Comparison of ENCODE assay signal across 15 cellular contexts in genomic region chr4:25299476-25300203, GRCh38. TPM values are rescaled to one million over a fixed set of nuclear protein-coding genes. Genes with fewer than 3 reads are reported as not detected.
DNase-seq lines count a peak whose midpoint lies in the region; ATAC-seq, FAIRE-seq and TF ChIP-seq lines count a peak whose summit lies in the region.
"Had no signal": no experiment of that assay in that cellular context is flagged by ENCODE, and none has a peak within 500 bp of the region (broad histone marks: within the 10 kb centered on the region; RNA-seq: fewer than 3 reads in every experiment).

No MANE protein-coding gene starts in this region.

- H3K4me3 ChIP-seq in HCT116 (replicated peaks in 1 of 2; ENCODE audit: low read depth in 1 of 2, low read length in 2 of 2), result no peak overlapping the region
- H3K4me3 ChIP-seq in small intestine (ENCODE audit: low read depth in 1 of 2, low read length in 2 of 2), result no peak overlapping the region
- H3K4me3 ChIP-seq in ovary, result no peak overlapping the region
- peak overlapping the region in 1 of 2 donors; percentile 15 for H3K4me3 ChIP-seq in vagina
- H3K4me3 ChIP-seq: adrenal gland, sigmoid colon had no signal

- H3K4me2 ChIP-seq in HCT116 (ENCODE audit: low read length), result peak overlapping the region; percentile 33

- FAIRE-seq in small intestine (lab: Jason Lieb, UNC), result no peak
- FAIRE-seq: HTR-8/SVneo had no signal

- RAD21 ChIA-PET in HCT116 (lab: Charles Lee; ENCODE audit: low non-redundant PET in 1 of 2, low total read pairs in 2 of 2, uncharacterized antibody in 2 of 2, unreplicated experiment in 2 of 2), result no interaction called here

- no peak for TF ChIP-seq EP300 in ovary (IDR thresholded peaks at IDR 0.05)

- H3K9ac ChIP-seq in HCT116 (ENCODE audit: low read length), result no peak overlapping the region

- TF ChIP-seq CTCF in HCT116 (IDR thresholded peaks at IDR 0.05 in 2 of 3, conservative IDR thresholded peaks at IDR 0.05 in 1 of 3; ENCODE audit: borderline replicate concordance in 1 of 3, insufficient read depth in 1 of 3, low read depth in 2 of 3, low read length in 2 of 3), result peak in 1 of 3 experiments; percentile 22; a peak in 1 of 6 replicates
- no peak for TF ChIP-seq CTCF in ovary (IDR thresholded peaks at IDR 0.05)
- TF ChIP-seq CTCF in vagina (IDR thresholded peaks at IDR 0.05), result no peak

- H3K27ac ChIP-seq in HCT116 (ENCODE audit: low read depth, low read length), result no peak overlapping the region
- H3K27ac ChIP-seq in small intestine (ENCODE audit: low read depth in 1 of 2, low read length in 1 of 2), result no peak overlapping the region
- no peak overlapping the region for H3K27ac ChIP-seq in ovary
- H3K27ac ChIP-seq in vagina, result no peak overlapping the region
- H3K27ac ChIP-seq: adrenal gland, sigmoid colon had no signal

- peak overlapping the region; percentile 8 for H2AFZ ChIP-seq in HCT116 (ENCODE audit: low read depth, low read length, poor library complexity, severe bottlenecking)

- H3K4me1 ChIP-seq in HCT116 (ENCODE audit: control insufficient read depth in 1 of 2, insufficient read depth in 2 of 2, low read length in 2 of 2), result peaks cover 9 to 12% of the 10 kb centered on the region in 2 experiments; a peak in 3 of 4 replicates
- no peaks in the 10 kb centered on the region for H3K4me1 ChIP-seq in small intestine (ENCODE audit: control insufficient read depth in 2 of 2, insufficient read depth in 1 of 2, low read depth in 1 of 2, low read length in 1 of 2)
- H3K4me1 ChIP-seq in ovary (ENCODE audit: insufficient read depth), result no peaks in the 10 kb centered on the region
- no peaks in the 10 kb centered on the region for H3K4me1 ChIP-seq in vagina
- H3K4me1 ChIP-seq: adrenal gland, sigmoid colon had no signal

- TF ChIP-seq RAD21 in HCT116 (IDR thresholded peaks at IDR 0.05; ENCODE audit: low read depth), result peak; percentile 38

- 11 to 38% (median 23%) methylated on average over 10 of the region's 10 CpGs for WGBS in small intestine, 3 donors
- 44 to 54% (median 48%) methylated on average over 10 of the region's 10 CpGs for WGBS in ovary, 3 donors

- no peaks in the 10 kb centered on the region for H3K9me2 ChIP-seq in HCT116 (ENCODE audit: insufficient read depth)

- H3K79me2 ChIP-seq in HCT116 (ENCODE audit: insufficient read depth, low read length), result no peaks in the 10 kb centered on the region

- no peak for DNase-seq in HCT116 (ENCODE audit: low read depth, low spot score)
- DNase-seq in NCI-H748 treated with DMSO at 0.1 percent for 48 hours (lab: John Stamatoyannopoulos, UW), result peak; percentile 13
- peak; percentile 39 for DNase-seq in iPS-NIHi11 (ENCODE audit: low spot score)
- peak; percentile 66 for DNase-seq in small intestine
- DNase-seq in ovary, result no peak
- DNase-seq in vagina (ENCODE audit: extremely low spot score in 2 of 2), result no peak
- no peak for DNase-seq in cerebellar cortex (ENCODE audit: low spot score)
- DNase-seq in mesenteric fat pad (ENCODE audit: low spot score), result no peak
- DNase-seq: activated CD4-positive, CD25-positive, alpha-beta regulatory T cell treated with anti-CD3 and anti-CD28 coated beads, Interleukin-2, amount 50 U/mL, for 72 hours; adrenal gland; cortex of kidney; immature natural killer cell; NCI-H1105 treated with DMSO at 0.1 percent for 48 hours; sigmoid colon had no signal

- H4K20me1 ChIP-seq in HCT116 (ENCODE audit: insufficient read depth), result no peaks in the 10 kb centered on the region

- intact Hi-C loops in HCT116 (cut with micrococcal nuclease) (no loop called here), ovary (cut with DNase I) (no loop called here), vagina (cut with DNase I) (no loop called here)

- ATAC-seq in HCT116, result peak; percentile 87

- H3K27me3 ChIP-seq in HCT116 (ENCODE audit: insufficient read depth, low read length) (no peaks in the 10 kb centered on the region), small intestine (ENCODE audit: control insufficient read depth in 2 of 2, insufficient read depth in 2 of 2, low read length in 2 of 2) (peaks cover 0 to 2% of the 10 kb centered on the region in 2 donors), ovary (no peaks in the 10 kb centered on the region), vagina (no peaks in the 10 kb centered on the region)
- H3K27me3 ChIP-seq: sigmoid colon had no signal

- CTCF ChIA-PET in HCT116 (lab: Charles Lee), result interaction anchor here (3.9 kb wide), 1 partner anchor 13 kb away, joined by 30 read pairs; the partner anchor contains the start of gene ZCCHC4

- BruUV-seq in HCT116 (replicated peaks; lab: Mats Ljungman, UMichigan), result no TSS peak

- no peaks in the 10 kb centered on the region for H3K9me3 ChIP-seq in HCT116 (ENCODE audit: control insufficient read depth in 1 of 2, insufficient read depth in 1 of 2, low read depth in 1 of 2, low read length in 2 of 2)
- no peaks in the 10 kb centered on the region for H3K9me3 ChIP-seq in small intestine (ENCODE audit: control insufficient read depth, low read depth)
- no peaks in the 10 kb centered on the region for H3K9me3 ChIP-seq in ovary
- no peaks in the 10 kb centered on the region for H3K9me3 ChIP-seq in vagina
- H3K9me3 ChIP-seq: adrenal gland, sigmoid colon had no signal

- TF ChIP-seq POLR2A in HCT116 (IDR thresholded peaks at IDR 0.05; ENCODE audit: borderline replicate concordance, extremely low read depth, insufficient read depth, insufficient read length) (no peak), ovary (IDR thresholded peaks at IDR 0.05) (no peak), vagina (IDR thresholded peaks at IDR 0.05) (no peak)

- H3K36me3 ChIP-seq in HCT116 (ENCODE audit: control insufficient read depth in 1 of 2, insufficient read depth in 2 of 2, low read length in 2 of 2), result no peaks in the 10 kb centered on the region
- H3K36me3 ChIP-seq in small intestine (ENCODE audit: control insufficient read depth in 2 of 2, insufficient read depth in 2 of 2, low read length in 2 of 2), result no peaks in the 10 kb centered on the region
- H3K36me3 ChIP-seq in ovary, result no peaks in the 10 kb centered on the region
- H3K36me3 ChIP-seq in vagina, result no peaks in the 10 kb centered on the region
- H3K36me3 ChIP-seq: adrenal gland, sigmoid colon had no signal

- POLR2A ChIA-PET in HCT116 (lab: Charles Lee), result no interaction called here

TF ChIP-seq in HCT116, 20 proteins besides CTCF, POLR2A, EP300 and RAD21 (continues in another document):
- TF ChIP-seq CBX3 (IDR thresholded peaks at IDR 0.05; ENCODE audit: low read depth) (no peak), SIN3A (IDR thresholded peaks at IDR 0.05; ENCODE audit: low read depth) (peak; percentile 17; the same call in 1 of the 2 replicates), ELF1 (IDR thresholded peaks at IDR 0.05; ENCODE audit: borderline replicate concordance, low read depth) (no peak), SRF (IDR thresholded peaks at IDR 0.05; ENCODE audit: low read depth) (no peak), REST (IDR thresholded peaks at IDR 0.05; ENCODE audit: low read depth) (no peak), EZH2 (IDR thresholded peaks at IDR 0.05) (no peak), ZNF274 (IDR thresholded peaks at IDR 0.05; ENCODE audit: low read depth, low read length) (no peak), JUND (IDR thresholded peaks at IDR 0.05) (peak; percentile 27; the same call in 1 of the 2 replicates), ZBTB33 (IDR thresholded peaks at IDR 0.05; ENCODE audit: extremely low read depth, insufficient replicate concordance, low read length) (no peak), EZH2phosphoT487 (IDR thresholded peaks at IDR 0.05; ENCODE audit: borderline replicate concordance) (no peak), SP1 (IDR thresholded peaks at IDR 0.05; ENCODE audit: low read depth) (peak; percentile 37), EGR1 (IDR thresholded peaks at IDR 0.05; ENCODE audit: low read depth) (no peak)

RNA-seq across cellular contexts. Expression of gene ZCCHC4, which starts 12.9 kb away (rescaled TPM):
- total RNA-seq in HCT116 (2021; ENCODE audit: unreplicated experiment) (12.3 TPM), ovary (10 to 100 TPM in 4 of 7 donors, 1 to 10 TPM in 3; 8.7 to 17.0 (median 10.5) TPM), vagina (14.2 TPM), mesenteric fat pad (8.4 TPM)
- polyA plus RNA-seq in HCT116 (2012), result 4.5 and 5.8 TPM in 2 replicates
- polyA plus RNA-seq in small intestine (1 to 10 TPM; 3.5 to 5.0 (median 4.0) TPM), ovary (1 to 10 TPM; 5.7 to 8.3 TPM)

Comparison
In these comparisons a context has a peak if more than half of its experiments do, and no peak if none do; other contexts are left out.
1. DNase-seq: peak in NCI-H748 treated with DMSO at 0.1 percent for 48 hours (single experiment), iPS-NIHi11 (single experiment) and small intestine (single experiment); none in HCT116 (single experiment), ovary (0 of 5), vagina (0 of 2), cerebellar cortex (single experiment) and mesenteric fat pad (single experiment).